ENCODE assay signal across 23 cellular contexts in genomic region chr12:50660425-50660822, GRCh38.
"Had no signal": no experiment of that assay in that cellular context is flagged by ENCODE, and none has a peak within 500 bp of the region (broad histone marks: within the 10 kb centered on the region; RNA-seq: fewer than 3 reads in every experiment).

No MANE protein-coding gene starts in this region.

- H3K27me3 ChIP-seq: adrenal gland, cardiac muscle cell, foreskin keratinocyte, hepatocyte, spleen, thyroid gland had no signal

- H3K27ac ChIP-seq: adrenal gland, epithelial cell of prostate, foreskin keratinocyte, lower lobe of right lung, spleen had no signal

- DNase-seq: activated CD4-positive, alpha-beta T cell treated with anti-CD3 and anti-CD28 coated beads, Interleukin-2, amount 50 U/mL, for 1 hour; activated CD4-positive, CD25-positive, alpha-beta regulatory T cell treated with anti-CD3 and anti-CD28 coated beads, Interleukin-2, amount 50 U/mL, for 72 hours; activated CD8-positive, alpha-beta memory T cell treated with anti-CD3 and anti-CD28 coated beads, Interleukin-2, amount 50 U/mL, for 4 hours; activated gamma-delta T cell treated with Interleukin-2 at 50 U/mL for 16 hours; adrenal gland; endodermal cell; foreskin keratinocyte; lower lobe of right lung; natural killer cell; posterior cingulate gyrus; retina; spleen; stimulated activated CD4-positive, alpha-beta T cell treated with anti-CD3 and anti-CD28 coated beads, Interleukin-4, amount 100 ng/mL, for 4 hours; T1000; thyroid gland had no signal

- H3K4me3 Mint-ChIP-seq: activated T-helper 1 cell treated with anti-CD3 and anti-CD28 coated beads, Interleukin-12 subunit alpha, Interleukin-12 subunit beta, Interleukin-2, Interleukin-4 antibody, amounts not matched to agents 30 ng/mL and 10 ng/mL and 1 ng/mL, durations not matched to agents 14 hours and 24 hours and 36 hours; endodermal cell; natural killer cell; stimulated activated memory B cell treated with anti-CD40 and anti-IgM and Interleukin-4, amounts not matched to agents 10 μg/mL and 1 μg/mL and 100 μg/mL, for 72 hours had no signal

- H3K36me3 ChIP-seq: cardiac muscle cell, thyroid gland had no signal

- H3K4me1 Mint-ChIP-seq: endodermal cell, natural killer cell had no signal

- H3K27ac Mint-ChIP-seq: activated T-helper 1 cell treated with anti-CD3 and anti-CD28 coated beads, Interleukin-12 subunit alpha, Interleukin-12 subunit beta, Interleukin-2, Interleukin-4 antibody, amounts not matched to agents 30 ng/mL and 10 ng/mL and 1 ng/mL, durations not matched to agents 14 hours and 24 hours and 36 hours; endodermal cell; natural killer cell had no signal

- H3K4me2 ChIP-seq: hepatocyte had no signal

- H3K27me3 Mint-ChIP-seq: stimulated activated memory B cell treated with anti-CD40 and anti-IgM and Interleukin-4, amounts not matched to agents 10 μg/mL and 1 μg/mL and 100 μg/mL, for 72 hours had no signal

- H3K4me1 ChIP-seq: foreskin keratinocyte, lower lobe of right lung had no signal

- ATAC-seq: activated naive CD4-positive, alpha-beta T cell treated with anti-CD3 and anti-CD28 coated beads, Interleukin-2, amount 50 U/mL, for 72 hours; foreskin keratinocyte; lower lobe of right lung; natural killer cell; stimulated activated memory B cell treated with anti-CD40 and anti-IgM and Interleukin-4, amounts not matched to agents 10 μg/mL and 1 μg/mL and 100 μg/mL, for 72 hours had no signal

- H3K4me3 ChIP-seq: adrenal gland, cardiac muscle cell, hepatocyte, lower lobe of right lung, spleen, thyroid gland had no signal

- H3K36me3 Mint-ChIP-seq: activated naive CD4-positive, alpha-beta T cell treated with anti-CD3 and anti-CD28 coated beads, Interleukin-2, amount 50 U/mL, for 72 hours; natural killer cell had no signal

- H3K9me3 Mint-ChIP-seq: activated naive CD4-positive, alpha-beta T cell treated with anti-CD3 and anti-CD28 coated beads, Interleukin-2, amount 50 U/mL, for 72 hours; activated T-helper 1 cell treated with anti-CD3 and anti-CD28 coated beads, Interleukin-12 subunit alpha, Interleukin-12 subunit beta, Interleukin-2, Interleukin-4 antibody, amounts not matched to agents 30 ng/mL and 10 ng/mL and 1 ng/mL, durations not matched to agents 14 hours and 24 hours and 36 hours; natural killer cell; stimulated activated memory B cell treated with anti-CD40 and anti-IgM and Interleukin-4, amounts not matched to agents 10 μg/mL and 1 μg/mL and 100 μg/mL, for 72 hours had no signal

- FAIRE-seq: colon, urothelium cell line had no signal

- H3K9me3 ChIP-seq: adrenal gland, lower lobe of right lung, spleen, thyroid gland had no signal

- H2AFZ ChIP-seq: hepatocyte had no signal
